ENCODE assay signal across 10 cellular contexts in the genomic region with DNA sequence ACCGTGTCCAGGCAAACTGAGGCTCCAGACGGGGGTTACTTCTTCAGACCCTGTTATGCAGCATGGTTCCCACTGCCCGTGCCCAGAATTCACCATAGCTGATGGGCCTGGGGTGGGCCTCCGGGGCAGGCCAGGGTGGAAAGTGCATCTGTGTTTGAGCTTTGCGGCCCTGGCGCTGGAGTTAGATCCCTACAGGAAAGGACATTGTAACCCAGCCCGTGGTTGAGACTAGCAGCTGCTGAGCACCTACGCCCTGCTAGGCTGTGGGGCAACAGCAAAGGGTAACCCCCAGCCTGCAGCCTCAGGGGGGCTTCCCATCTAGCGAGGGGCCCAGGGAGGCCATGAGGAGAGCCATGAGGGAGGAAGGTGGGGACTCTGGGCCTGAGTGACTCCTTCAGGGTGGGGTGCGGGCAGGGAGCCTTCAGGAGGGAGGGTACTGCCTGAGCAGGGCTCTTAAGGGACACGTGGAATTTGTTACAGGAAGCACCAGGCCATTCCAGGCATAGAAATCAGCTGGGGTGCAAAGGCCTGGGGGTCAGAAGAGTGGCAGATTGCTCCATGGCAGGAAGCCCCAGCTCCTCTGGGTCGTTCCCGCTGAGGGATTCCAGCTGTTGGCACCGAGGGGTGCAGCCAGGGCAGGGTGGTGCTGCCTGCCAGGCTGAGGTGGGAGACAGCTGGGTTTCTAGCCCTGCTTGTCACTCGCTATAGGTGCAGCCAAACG. TPM values are rescaled to one million over a fixed set of nuclear protein-coding genes. Genes with fewer than 3 reads are reported as not detected.
DNase-seq lines count a peak whose midpoint lies in the region; ATAC-seq, FAIRE-seq and TF ChIP-seq lines count a peak whose summit lies in the region.
"Had no signal": no experiment of that assay in that cellular context is flagged by ENCODE, and none has a peak within 500 bp of the region (broad histone marks: within the 10 kb centered on the region; RNA-seq: fewer than 3 reads in every experiment).

No MANE protein-coding gene starts in this region.

- peaks cover 4% of the 10 kb centered on the region for H3F3A ChIP-seq in SK-N-SH (replicated peaks; ENCODE audit: insufficient read depth)

- TF ChIP-seq EP300 in K562 (IDR thresholded peaks at IDR 0.05; ENCODE audit: low read length) (no peak), SK-N-SH (IDR thresholded peaks at IDR 0.05; ENCODE audit: borderline replicate concordance in 1 of 2, low read depth in 1 of 2, low read length in 1 of 2) (no peak)

- no peaks in the 10 kb centered on the region for H3K27me3 ChIP-seq in K562 (ENCODE audit: control insufficient read depth in 2 of 2, insufficient read depth in 2 of 2, low read length in 2 of 2)
- no peaks in the 10 kb centered on the region for H3K27me3 ChIP-seq in skeletal muscle tissue (ENCODE audit: control insufficient read depth in 3 of 3, insufficient read depth in 3 of 3, low read length in 3 of 3)
- H3K27me3 ChIP-seq in HAP-1 (ENCODE audit: low read depth): no peaks in the 10 kb centered on the region
- H3K27me3 ChIP-seq in SK-N-SH (ENCODE audit: insufficient read depth): no peaks in the 10 kb centered on the region

- H3K4me2 ChIP-seq in K562 (ENCODE audit: insufficient read depth, low read length) (no peak overlapping the region), SK-N-SH (no peak overlapping the region)

- H3K4me1 ChIP-seq in K562 (replicated peaks in 1 of 2; ENCODE audit: control insufficient read depth in 2 of 2, insufficient read depth in 2 of 2, low read length in 2 of 2) (peaks cover 8 to 33% of the 10 kb centered on the region in 2 experiments; a peak in 3 of 5 replicates), skeletal muscle tissue (ENCODE audit: control insufficient read depth in 3 of 3, insufficient read depth in 3 of 3, low read length in 3 of 3) (peaks cover 40 to 75% (median 69%) of the 10 kb centered on the region in 3 donors), HAP-1 (0 out of 2 replicates have a peak, but pooled peaks cover 3% of the 10 kb centered on the region), SK-N-SH (ENCODE audit: control insufficient read depth in 1 of 2, insufficient read depth in 2 of 2, low read depth in 1 of 2, low read length in 1 of 2) (peaks cover 10 to 32% of the 10 kb centered on the region in 2 experiments; a peak in 3 of 4 replicates)

- POLR2A ChIA-PET in K562 (lab: Yijun Ruan, JAX): interaction anchor here (0.6 to 1.2 kb wide), 4 partner anchors 8 to 49 kb away, joined by 3 to 4 read pairs (median 3); no protein-coding TSS in a partner anchor
- POLR2A ChIA-PET in SK-N-SH (lab: Yijun Ruan, JAX): no interaction called here

- H3K9ac ChIP-seq in K562 (ENCODE audit: insufficient read depth in 1 of 2, low read depth in 2 of 2, low read length in 2 of 2) (peak overlapping the region in 1 of 2 experiments; percentile 53; a peak in 2 of 4 replicates), skeletal muscle tissue (ENCODE audit: low read depth in 1 of 3, low read length in 3 of 3) (peak overlapping the region; percentile 33 to 70 (median 53)), SK-N-SH (no peak overlapping the region)

- no peak for TF ChIP-seq CTCF in K562 (IDR thresholded peaks at IDR 0.05 in 2 of 3, conservative IDR thresholded peaks at IDR 0.05 in 1 of 3; ENCODE audit: insufficient read depth in 2 of 3, low read depth in 1 of 3, low read length in 3 of 3)
- no peak for TF ChIP-seq CTCF in SK-N-SH (IDR thresholded peaks at IDR 0.05)

- H4K20me1 ChIP-seq in K562 (replicated peaks; ENCODE audit: control insufficient read depth, insufficient read depth, low read length): peaks cover 62% of the 10 kb centered on the region
- no peaks in the 10 kb centered on the region for H4K20me1 ChIP-seq in SK-N-SH (ENCODE audit: insufficient read depth)

- no peaks in the 10 kb centered on the region for H3K9me1 ChIP-seq in K562 (ENCODE audit: control insufficient read depth, insufficient read depth, low read length)

- H3K36me3 ChIP-seq in K562 (ENCODE audit: control insufficient read depth, insufficient read depth, low read length): peaks cover 23% of the 10 kb centered on the region
- peaks cover 5 to 6% (median 5%) of the 10 kb centered on the region in 3 donors for H3K36me3 ChIP-seq in skeletal muscle tissue (ENCODE audit: control insufficient read depth in 3 of 3, insufficient read depth in 3 of 3, low read length in 3 of 3)
- no peaks in the 10 kb centered on the region for H3K36me3 ChIP-seq in HAP-1 (replicated peaks)
- H3K36me3 ChIP-seq in SK-N-SH (replicated peaks in 1 of 2; ENCODE audit: control insufficient read depth in 1 of 2, insufficient read depth in 2 of 2, low read length in 1 of 2): no peaks in the 10 kb centered on the region

- DNase-seq in HCEC 1CT: peak; percentile 33
- DNase-seq in K562 (ENCODE audit: extremely low read depth in 1 of 4, low spot score in 3 of 4): no peak
- DNase-seq in left lobe of liver (ENCODE audit: low spot score): peak; percentile 63
- DNase-seq in effector CD8-positive, alpha-beta T cell (lab: John Stamatoyannopoulos, UW): no peak
- DNase-seq in HAP-1 (ENCODE audit: low spot score in 2 of 2): no peak
- no peak for DNase-seq in SK-N-SH
- no peak for DNase-seq in head of caudate nucleus
- DNase-seq: DMS 273 treated with DMSO at 0.1 percent for 48 hours had no signal

- H3K79me2 ChIP-seq in K562 (ENCODE audit: control insufficient read depth, insufficient read depth, low read length) (peaks cover 30% of the 10 kb centered on the region), SK-N-SH (ENCODE audit: insufficient read depth) (no peaks in the 10 kb centered on the region)

- H3K9me3 ChIP-seq in K562 (replicated peaks; ENCODE audit: control insufficient read depth, insufficient read depth, low read depth, low read length) (no peaks in the 10 kb centered on the region), skeletal muscle tissue (ENCODE audit: control insufficient read depth in 3 of 3, low read length in 3 of 3) (no peaks in the 10 kb centered on the region), HAP-1 (no peaks in the 10 kb centered on the region), SK-N-SH (no peaks in the 10 kb centered on the region)

- no peaks in the 10 kb centered on the region for H3K9me2 ChIP-seq in SK-N-SH

- intact Hi-C loops in K562 (cut with micrococcal nuclease): no loop called here
- intact Hi-C loops in head of caudate nucleus (cut with DNase I): no loop called here

- TF ChIP-seq RAD21 in K562 (CRISPR knock-in tag; conservative IDR thresholded peaks at IDR 0.05 in 1 of 2, IDR thresholded peaks at IDR 0.05 in 1 of 2): no peak
- TF ChIP-seq RAD21 in SK-N-SH (IDR thresholded peaks at IDR 0.05; ENCODE audit: low read length): no peak

- BruUV-seq in K562 (replicated peaks; lab: Mats Ljungman, UMichigan): no TSS peak

- no peak for FAIRE-seq in K562 (lab: Jason Lieb, UNC)

- CTCF ChIA-PET in K562 (lab: Yijun Ruan, JAX; ENCODE audit: low intra/inter-chr PET ratio): no interaction called here
- CTCF ChIA-PET in SK-N-SH (lab: Yijun Ruan, JAX): interaction anchor here (0.9 to 6.2 kb wide), 5 partner anchors 11 to 60 kb away, joined by 3 to 79 read pairs (median 5); a partner anchor contains a TSS

- 79% methylated on average over 16 of the region's 16 CpGs for WGBS in K562 (ENCODE audit: insufficient coverage, low coverage, missing lambda C conversion rate)
- 90% methylated on average over 6 of the region's 16 CpGs for WGBS in SK-N-SH (ENCODE audit: low lambda C conversion rate)

- in situ Hi-C loops in K562 (cut with MboI) (no loop called here), HAP-1 (cut with MboI; ENCODE audit: low sequenced_read_pairs) (no loop called here)

- no peak overlapping the region for H3K4me3 ChIP-seq in K562
- peak overlapping the region; percentile 3 to 41 (median 31) for H3K4me3 ChIP-seq in skeletal muscle tissue (ENCODE audit: low read length in 3 of 3)
- no peak overlapping the region for H3K4me3 ChIP-seq in HAP-1
- no peak overlapping the region for H3K4me3 ChIP-seq in SK-N-SH (ENCODE audit: low read depth in 2 of 2, low read length in 1 of 2)

- TF ChIP-seq POLR2A in K562 (conservative IDR thresholded peaks at IDR 0.05): no peak

- H3K27ac ChIP-seq in K562 (ENCODE audit: extremely low read depth, low read depth, low read length): no peak overlapping the region
- peak overlapping the region; percentile 83 for H3K27ac ChIP-seq in skeletal muscle tissue (ENCODE audit: low read depth, low read length)
- H3K27ac ChIP-seq in SK-N-SH (ENCODE audit: low read depth in 2 of 2, low read length in 1 of 2): no peak overlapping the region; a peak in 1 of 4 replicates

- H2AFZ ChIP-seq in K562 (ENCODE audit: low read depth, low read length) (no peak overlapping the region), SK-N-SH (ENCODE audit: low read depth) (no peak overlapping the region)

- ATAC-seq in K562 (no peak), left lobe of liver (peak; percentile 48)
- ATAC-seq: WTC11 had no signal

RNA-seq across cellular contexts. Expression of a gene that starts 18.9 kb away (rescaled TPM):
- total RNA-seq in K562 (2011; cell fraction: chromatin; rRNA removed; ENCODE audit: low replicate concordance): 26.1 and 74.5 TPM in 2 replicates
- total RNA-seq in K562 (2011; cell fraction: nucleolus; rRNA removed): 83.4 and 97.6 TPM in 2 replicates
- 68.4 and 69.2 TPM in 2 replicates for total RNA-seq in K562 (2011; cell fraction: nucleoplasm; rRNA removed)
- total RNA-seq in K562 (2014; rRNA removed) (40.8 and 54.1 TPM in 2 replicates), K562 (2014; rRNA removed; fragmentation: Illumina TruSeq; extraction: Trizol) (17.5 and 22.7 TPM in 2 replicates), K562 (2015; rRNA removed; fragmentation: Illumina TruSeq; extraction: Trizol) (21.7 and 23.1 TPM in 2 replicates), K562 (2021) (91.3 and 91.6 TPM in 2 replicates), left lobe of liver (16.8 TPM), skeletal muscle tissue (9.9 TPM)
- polyA plus RNA-seq in K562 (2011; rRNA removed) (36.0 and 48.1 TPM in 2 replicates), K562 (2014; fragmentation: Illumina TruSeq; extraction: Trizol) (40.9 and 48.0 TPM in 2 replicates), K562 (2014; fragmentation: Nextera tagmentation; extraction: Ambion mirVana) (1 to 10 TPM; 8.8 to 9.0 TPM), K562 (2014; rRNA removed) (43.7 and 47.2 TPM in 2 replicates), SK-N-SH (2012; rRNA removed) (0.18 and 0.36 TPM in 2 replicates)
- polyA plus RNA-seq in K562 (2011; cell fraction: cytosol; rRNA removed): 54.9 and 115 TPM in 2 replicates
- 12.4 and 19.5 TPM in 2 replicates for polyA plus RNA-seq in K562 (2011; cell fraction: nucleus; rRNA removed)
- polyA plus RNA-seq in K562 (2012): 37.7 and 41.4 TPM in 2 replicates
- polyA minus RNA-seq in K562 (2011; rRNA and poly(A)+ RNA removed): 19.0 and 26.6 TPM in 2 replicates
- 46.3 and 70.4 TPM in 2 replicates for polyA minus RNA-seq in K562 (2011; cell fraction: cytosol; rRNA and poly(A)+ RNA removed)
- polyA minus RNA-seq in K562 (2011; cell fraction: nucleus; rRNA and poly(A)+ RNA removed): 13.3 and 24.2 TPM in 2 replicates
- polyA plus RNA-seq in SK-N-SH (2012; cell fraction: cytosol; rRNA removed): 0.14 and 0.21 TPM in 2 replicates
- 0.12 and 0.14 TPM in 2 replicates for polyA plus RNA-seq in SK-N-SH (2012; cell fraction: nucleus; rRNA removed)

RNA-seq across cellular contexts. Expression of a gene that starts 44.1 kb away (rescaled TPM):
- total RNA-seq in K562 (2011; cell fraction: chromatin; rRNA removed; ENCODE audit: low replicate concordance): 242 and 510 TPM in 2 replicates
- 134 and 184 TPM in 2 replicates for total RNA-seq in K562 (2011; cell fraction: nucleolus; rRNA removed)
- total RNA-seq in K562 (2011; cell fraction: nucleoplasm; rRNA removed): 201 and 203 TPM in 2 replicates
- total RNA-seq in K562 (2014; rRNA removed) (31.7 and 34.0 TPM in 2 replicates), K562 (2014; rRNA removed; fragmentation: Illumina TruSeq; extraction: Trizol) (46.5 and 48.1 TPM in 2 replicates), K562 (2015; rRNA removed; fragmentation: Illumina TruSeq; extraction: Trizol) (36.6 and 38.5 TPM in 2 replicates), K562 (2021) (47.2 and 50.0 TPM in 2 replicates), left lobe of liver (31.1 TPM), skeletal muscle tissue (40.2 TPM)
- polyA plus RNA-seq in K562 (2011; rRNA removed) (50.3 and 51.5 TPM in 2 replicates), K562 (2014; fragmentation: Illumina TruSeq; extraction: Trizol) (41.3 and 46.6 TPM in 2 replicates), K562 (2014; fragmentation: Nextera tagmentation; extraction: Ambion mirVana) (10 to 100 TPM in 1 of 2 experiments, 1 to 10 TPM in 1; 6.1 to 13.9 TPM), K562 (2014; rRNA removed) (37.2 and 41.3 TPM in 2 replicates), SK-N-SH (2012; rRNA removed) (14.4 and 15.0 TPM in 2 replicates)
- 24.7 and 32.9 TPM in 2 replicates for polyA plus RNA-seq in K562 (2011; cell fraction: cytosol; rRNA removed)
- polyA plus RNA-seq in K562 (2011; cell fraction: nucleus; rRNA removed): 80.4 and 87.5 TPM in 2 replicates
- polyA plus RNA-seq in K562 (2012): 21.3 and 30.8 TPM in 2 replicates
- 105 and 124 TPM in 2 replicates for polyA minus RNA-seq in K562 (2011; rRNA and poly(A)+ RNA removed)
- polyA minus RNA-seq in K562 (2011; cell fraction: cytosol; rRNA and poly(A)+ RNA removed): 40.4 and 42.1 TPM in 2 replicates
- 107 and 189 TPM in 2 replicates for polyA minus RNA-seq in K562 (2011; cell fraction: nucleus; rRNA and poly(A)+ RNA removed)
- 9.1 and 10.8 TPM in 2 replicates for polyA plus RNA-seq in SK-N-SH (2012; cell fraction: cytosol; rRNA removed)
- 19.8 and 28.7 TPM in 2 replicates for polyA plus RNA-seq in SK-N-SH (2012; cell fraction: nucleus; rRNA removed)

Comparison
In these comparisons a context has a peak if more than half of its experiments do, and no peak if none do; other contexts are left out.
1. DNase-seq: peak in HCEC 1CT (single experiment) and left lobe of liver (single experiment); none in K562 (0 of 4), effector CD8-positive, alpha-beta T cell (single experiment), HAP-1 (0 of 2), SK-N-SH (single experiment) and head of caudate nucleus (0 of 42).
2. H3K4me3 ChIP-seq: peak in skeletal muscle tissue (3 of 3); none in K562 (single experiment), HAP-1 (single experiment) and SK-N-SH (0 of 2).